In the genomic region with DNA sequence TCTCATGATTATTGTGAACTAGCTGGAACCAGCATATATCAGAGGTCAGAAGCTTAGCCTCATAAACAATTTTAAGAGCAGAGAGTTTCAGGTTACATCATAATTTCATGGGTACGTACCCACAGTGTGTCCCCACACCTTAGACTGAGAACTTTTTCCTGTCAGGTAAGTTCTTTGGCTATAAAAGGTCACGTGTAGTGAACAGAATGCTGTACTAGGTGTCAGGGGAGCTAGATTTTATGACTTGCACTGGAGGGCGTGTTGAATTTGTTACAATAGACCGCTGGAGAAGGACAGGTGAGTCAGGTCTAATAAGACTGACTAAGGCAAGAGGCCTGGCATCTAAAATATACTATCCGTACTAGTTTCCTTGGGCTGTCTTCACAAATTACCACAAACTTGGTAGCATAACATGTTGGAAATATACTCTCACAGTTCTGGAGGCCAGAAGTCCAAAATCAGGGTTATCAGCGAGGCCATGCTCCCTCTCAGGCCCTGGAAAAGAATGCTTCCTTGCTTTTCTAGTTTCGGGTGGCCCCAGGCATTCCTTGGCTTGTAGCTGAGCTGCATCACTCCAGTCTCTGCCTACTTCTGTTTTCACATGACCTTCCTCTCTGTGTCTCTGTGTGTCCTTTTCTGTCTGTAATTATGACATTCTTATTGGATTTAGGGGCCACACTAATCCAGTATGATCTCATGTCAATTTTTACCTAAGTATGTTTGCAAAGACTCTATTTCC, we compare ENCODE assay signal across 18 cellular contexts.
"Had no signal": no experiment of that assay in that cellular context is flagged by ENCODE, and none has a peak within 500 bp of the region (broad histone marks: within the 10 kb centered on the region; RNA-seq: fewer than 3 reads in every experiment).

No MANE protein-coding gene starts in this region.

- H3K4me1 Mint-ChIP-seq: activated CD8-positive, alpha-beta memory T cell treated with anti-CD3 and anti-CD28 coated beads, Interleukin-2, amount 10 ng/mL, durations not matched to agents 7 days and 5 days; neural crest cell; stimulated activated naive CD8-positive, alpha-beta T cell treated with anti-CD3 and anti-CD28 coated beads, Interleukin-15, amount 100 ng/mL, for 72 hours had no signal

- H3K27me3 Mint-ChIP-seq: activated CD8-positive, alpha-beta memory T cell treated with anti-CD3 and anti-CD28 coated beads, Interleukin-2, amount 10 ng/mL, durations not matched to agents 7 days and 5 days; dendritic cell treated with granulocyte-macrophage colony-stimulating factor and Interleukin-4, amounts not matched to agents 40 ng/mL and 50 ng/mL, for 4 days; stimulated activated naive CD8-positive, alpha-beta T cell treated with anti-CD3 and anti-CD28 coated beads, Interleukin-15, amount 100 ng/mL, for 72 hours had no signal

- H3K27ac ChIP-seq: body of pancreas, esophagus muscularis mucosa, testis had no signal

- H3K4me3 ChIP-seq: body of pancreas, esophagus muscularis mucosa, testis had no signal

- H3K27ac Mint-ChIP-seq: activated CD8-positive, alpha-beta memory T cell treated with anti-CD3 and anti-CD28 coated beads, Interleukin-2, amount 10 ng/mL, durations not matched to agents 7 days and 5 days; activated naive CD4-positive, alpha-beta T cell treated with anti-CD3 and anti-CD28 coated beads, Interleukin-2, amount 50 U/mL, for 72 hours; dendritic cell treated with granulocyte-macrophage colony-stimulating factor and Interleukin-4, amounts not matched to agents 40 ng/mL and 50 ng/mL, for 4 days; stimulated activated naive CD8-positive, alpha-beta T cell treated with anti-CD3 and anti-CD28 coated beads, Interleukin-15, amount 100 ng/mL, for 72 hours had no signal

- H3K4me3 Mint-ChIP-seq: activated CD8-positive, alpha-beta memory T cell treated with anti-CD3 and anti-CD28 coated beads, Interleukin-2, amount 10 ng/mL, durations not matched to agents 7 days and 5 days; activated T-cell treated with anti-CD3 and anti-CD28 coated beads, Interleukin-2, amount 50 U/mL, for 4 hours; dendritic cell treated with granulocyte-macrophage colony-stimulating factor and Interleukin-4, amounts not matched to agents 40 ng/mL and 50 ng/mL, for 4 days; neural crest cell; stimulated activated naive CD8-positive, alpha-beta T cell treated with anti-CD3 and anti-CD28 coated beads, Interleukin-15, amount 100 ng/mL, for 72 hours had no signal

- DNase-seq: activated CD4-positive, alpha-beta T cell treated with anti-CD3 and anti-CD28 coated beads, Interleukin-2, amount 50 U/mL, for 4 hours; activated CD4-positive, CD25-positive, alpha-beta regulatory T cell treated with anti-CD3 and anti-CD28 coated beads, Interleukin-2, amount 50 U/mL, for 72 hours; activated CD8-positive, alpha-beta memory T cell treated with anti-CD3 and anti-CD28 coated beads, Interleukin-2, amount 10 ng/mL, durations not matched to agents 7 days and 5 days; activated effector memory CD4-positive, alpha-beta T cell treated with anti-CD3 and anti-CD28 coated beads, Interleukin-2, amount 50 U/mL, for 16 hours; activated T-cell treated with anti-CD3 and anti-CD28 coated beads, Interleukin-2, amount 50 U/mL, for 4 hours; amniotic stem cell; body of pancreas; central memory CD4-positive, alpha-beta T cell; foreskin fibroblast; mesendoderm; stimulated activated CD4-positive, alpha-beta T cell treated with anti-CD3 and anti-CD28 coated beads, Interleukin-15, amount 100 ng/mL, for 24 hours; stimulated activated CD4-positive, alpha-beta T cell treated with anti-CD3 and anti-CD28 coated beads, Interleukin-4, amount 100 ng/mL, for 24 hours; stimulated activated naive CD8-positive, alpha-beta T cell treated with anti-CD3 and anti-CD28 coated beads, Interleukin-15, amount 100 ng/mL, for 72 hours; testis had no signal

- H3K9me3 Mint-ChIP-seq: activated naive CD4-positive, alpha-beta T cell treated with anti-CD3 and anti-CD28 coated beads, Interleukin-2, amount 50 U/mL, for 72 hours; activated T-cell treated with anti-CD3 and anti-CD28 coated beads, Interleukin-2, amount 50 U/mL, for 4 hours; neural crest cell; stimulated activated naive CD8-positive, alpha-beta T cell treated with anti-CD3 and anti-CD28 coated beads, Interleukin-15, amount 100 ng/mL, for 72 hours had no signal

- H3K36me3 Mint-ChIP-seq: activated CD8-positive, alpha-beta memory T cell treated with anti-CD3 and anti-CD28 coated beads, Interleukin-2, amount 10 ng/mL, durations not matched to agents 7 days and 5 days; activated naive CD4-positive, alpha-beta T cell treated with anti-CD3 and anti-CD28 coated beads, Interleukin-2, amount 50 U/mL, for 72 hours had no signal
